8 cellular contexts compared by ENCODE assay signal in the genomic region with DNA sequence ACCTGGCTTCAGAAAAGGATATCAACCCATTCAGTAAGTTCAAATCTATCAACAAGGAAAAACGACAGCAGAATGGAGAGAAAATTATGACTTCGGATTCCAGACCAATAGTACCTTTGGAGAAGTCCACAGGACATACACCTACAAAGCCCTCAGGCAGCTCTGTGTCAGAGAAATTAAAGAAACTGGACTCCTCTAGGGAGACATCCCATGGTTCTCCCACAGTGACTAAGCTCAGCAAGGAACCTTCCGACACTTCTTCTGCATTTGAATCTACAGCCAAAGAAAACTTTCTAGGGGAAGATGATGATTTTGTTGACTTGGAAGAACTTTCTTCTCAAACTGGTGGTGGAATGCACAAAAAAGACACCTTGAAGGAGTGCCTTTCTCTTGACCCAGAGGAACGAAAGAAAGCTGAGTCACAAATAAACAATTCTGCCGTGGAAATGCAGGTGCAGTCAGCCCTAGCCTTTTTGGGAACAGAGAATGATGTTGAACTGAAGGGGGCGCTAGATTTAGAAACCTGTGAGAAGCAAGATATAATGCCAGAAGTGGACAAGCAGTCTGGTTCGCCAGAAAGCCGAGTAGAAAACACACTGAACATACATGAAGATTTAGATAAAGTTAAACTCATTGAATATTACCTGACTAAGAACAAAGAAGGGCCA.
DNase-seq lines count a peak whose midpoint lies in the region; ATAC-seq and TF ChIP-seq lines count a peak whose summit lies in the region.

No MANE protein-coding gene starts in this region.

- no peak overlapping the region for H2BK15ac ChIP-seq in mesenchymal stem cell (ENCODE audit: low read depth, poor library complexity, severe bottlenecking)

- H3K27me3 ChIP-seq in Karpas-422 (ENCODE audit: low read length): no peaks in the 10 kb centered on the region
- H3K27me3 ChIP-seq in mesenchymal stem cell (ENCODE audit: control insufficient read depth in 1 of 2, insufficient read depth in 1 of 2, low read length in 2 of 2): no peaks in the 10 kb centered on the region

- H2BK120ac ChIP-seq in mesenchymal stem cell (ENCODE audit: low read depth, low read length): no peak overlapping the region

- H3K4me3 ChIP-seq in Karpas-422 (ENCODE audit: low read length): no peak overlapping the region
- H3K4me3 ChIP-seq in astrocyte of the spinal cord (ENCODE audit: low read depth, low read length): no peak overlapping the region
- H3K4me3 ChIP-seq in mesenchymal stem cell (ENCODE audit: insufficient read depth in 1 of 2, low read depth in 1 of 2, low read length in 2 of 2): no peak overlapping the region

- TF ChIP-seq CTCF in astrocyte of the spinal cord (IDR thresholded peaks at IDR 0.05; ENCODE audit: low read depth, low read length): peak; percentile 35

- no peak for ATAC-seq in HG03039 (IDR thresholded peaks at IDR 0.05; ENCODE audit: unreplicated experiment)

- 72% methylated on average over 6 of the region's 8 CpGs for WGBS in mesenchymal stem cell

- DNase-seq in EH (ENCODE audit: low read depth) (peak; percentile 40), Karpas-422 (peak; percentile 83), astrocyte of the spinal cord (ENCODE audit: low read depth, low spot score) (peak; percentile 13), mesenchymal stem cell (peak; percentile 43), cortex of kidney (lab: John Stamatoyannopoulos, UW) (no peak)
- DNase-seq in stimulated activated naive CD4-positive, alpha-beta T cell treated with Interleukin-2 at 50 U/mL for 16 hours (lab: John Stamatoyannopoulos, UW): no peak
- no peak for DNase-seq in activated CD4-positive, CD25-positive, alpha-beta regulatory T cell treated with anti-CD3 and anti-CD28 coated beads, Interleukin-2, amount 50 U/mL, for 72 hours

- H3K4me1 ChIP-seq in Karpas-422 (ENCODE audit: low read length) (no peaks in the 10 kb centered on the region), mesenchymal stem cell (ENCODE audit: control insufficient read depth, insufficient read depth, low read depth, low read length) (no peaks in the 10 kb centered on the region)

- H3K18ac ChIP-seq in mesenchymal stem cell (ENCODE audit: low read depth in 1 of 2, low read length in 2 of 2): no peak overlapping the region

- H3K4ac ChIP-seq in mesenchymal stem cell (ENCODE audit: low read depth in 1 of 2, low read length in 2 of 2): no peak overlapping the region

- H3K79me2 ChIP-seq in Karpas-422 (ENCODE audit: low read length): peaks cover 27% of the 10 kb centered on the region

- H4K8ac ChIP-seq in mesenchymal stem cell (ENCODE audit: low read length): no peak overlapping the region

- in situ Hi-C loops in astrocyte of the spinal cord (cut with HindIII; ENCODE audit: low sequenced_read_pairs): no loop called here

- H3K14ac ChIP-seq in mesenchymal stem cell (ENCODE audit: low read length in 2 of 2): no peak overlapping the region

- H3K36me3 ChIP-seq in Karpas-422 (ENCODE audit: insufficient read depth, low read length) (peaks cover 56% of the 10 kb centered on the region; the same call in 1 of the 2 replicates), mesenchymal stem cell (ENCODE audit: control insufficient read depth in 1 of 2, insufficient read depth in 2 of 2, low read depth in 1 of 2, low read length in 2 of 2) (peaks cover 4 to 90% of the 10 kb centered on the region in 2 experiments)

- H3K9me2 ChIP-seq in Karpas-422 (replicated peaks; ENCODE audit: insufficient read depth, low read length): no peaks in the 10 kb centered on the region

- H4K91ac ChIP-seq in mesenchymal stem cell (ENCODE audit: low read length): no peak overlapping the region

- H4K20me1 ChIP-seq in Karpas-422 (ENCODE audit: insufficient read depth, low read depth, low read length): no peaks in the 10 kb centered on the region

- H2BK12ac ChIP-seq in mesenchymal stem cell (ENCODE audit: low read length in 2 of 2): no peak overlapping the region

- H3K27ac ChIP-seq in Karpas-422 (ENCODE audit: low read length) (no peak overlapping the region), mesenchymal stem cell (ENCODE audit: low read length, poor library complexity, severe bottlenecking) (no peak overlapping the region)

- H3K9me3 ChIP-seq in Karpas-422 (ENCODE audit: low read length) (no peaks in the 10 kb centered on the region), mesenchymal stem cell (ENCODE audit: control insufficient read depth, low read length) (no peaks in the 10 kb centered on the region)

- H3K23ac ChIP-seq in mesenchymal stem cell (ENCODE audit: low read length in 2 of 2): no peak overlapping the region

- H2AFZ ChIP-seq in Karpas-422 (ENCODE audit: low read length): no peak overlapping the region
- no peak overlapping the region for H2AFZ ChIP-seq in mesenchymal stem cell (ENCODE audit: low read depth, low read length)

- H3K4me2 ChIP-seq in Karpas-422 (ENCODE audit: low read depth, low read length, poor library complexity, severe bottlenecking) (no peak overlapping the region), mesenchymal stem cell (ENCODE audit: low read length, poor library complexity, severe bottlenecking) (no peak overlapping the region)

- H3K9ac ChIP-seq in Karpas-422 (ENCODE audit: low read length) (no peak overlapping the region), mesenchymal stem cell (ENCODE audit: low read length) (no peak overlapping the region)

- no peak overlapping the region for H2BK5ac ChIP-seq in mesenchymal stem cell (ENCODE audit: low read depth, low read length, poor library complexity, severe bottlenecking)

- no peaks in the 10 kb centered on the region for H3K79me1 ChIP-seq in mesenchymal stem cell (replicated peaks; ENCODE audit: low read length, poor library complexity, severe bottlenecking)

- no peak overlapping the region for H2AK5ac ChIP-seq in mesenchymal stem cell (ENCODE audit: low read length, severe bottlenecking)

Comparison
In these comparisons a context has a peak if more than half of its experiments do, and no peak if none do; other contexts are left out.
1. DNase-seq: peak in EH (single experiment), Karpas-422 (single experiment), astrocyte of the spinal cord (single experiment) and mesenchymal stem cell (single experiment); none in stimulated activated naive CD4-positive, alpha-beta T cell treated with Interleukin-2 at 50 U/mL for 16 hours (single experiment), activated CD4-positive, CD25-positive, alpha-beta regulatory T cell treated with anti-CD3 and anti-CD28 coated beads, Interleukin-2, amount 50 U/mL, for 72 hours (single experiment) and cortex of kidney (single experiment).